Comparison of ENCODE assay signal across 13 cellular contexts in the genomic region with DNA sequence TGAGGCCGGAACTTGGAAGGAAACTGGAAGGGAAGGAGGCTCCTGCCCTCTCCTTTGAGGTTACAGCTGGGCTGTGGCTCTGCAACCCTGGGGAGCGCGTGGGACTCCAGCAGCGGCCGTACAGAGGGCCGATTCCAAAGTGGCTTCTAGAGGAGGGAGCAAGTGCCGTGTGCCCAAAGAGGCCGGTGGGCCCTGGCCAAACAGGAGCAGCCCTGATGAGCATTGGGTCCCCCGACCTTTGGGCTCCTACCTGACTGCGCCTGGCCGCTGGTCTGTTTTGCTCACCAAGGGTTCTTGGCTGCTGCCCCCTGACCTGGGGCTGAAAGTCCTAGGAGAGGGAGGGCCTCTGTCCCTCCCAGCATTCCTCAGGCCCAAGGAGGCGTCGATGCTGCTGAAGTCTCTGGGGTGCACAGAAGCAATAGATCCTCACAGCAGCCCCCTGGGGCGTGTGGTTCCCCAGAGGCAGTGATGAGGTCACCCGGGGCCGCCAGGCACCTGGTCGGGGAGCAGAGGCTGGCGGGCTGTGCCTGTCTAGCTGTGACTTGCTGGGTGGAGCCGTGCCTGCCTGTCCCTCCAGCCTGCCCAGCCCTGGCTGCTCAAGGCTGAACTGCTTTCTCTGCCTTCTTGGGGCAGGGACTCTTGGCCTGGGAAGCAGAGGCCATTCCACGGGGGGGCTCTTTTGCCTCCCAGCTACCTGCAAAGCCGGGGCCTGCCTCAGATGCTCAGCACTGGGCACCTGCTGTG. TPM values are rescaled to one million over a fixed set of nuclear protein-coding genes. Genes with fewer than 3 reads are reported as not detected.
DNase-seq lines count a peak whose midpoint lies in the region; ATAC-seq and TF ChIP-seq lines count a peak whose summit lies in the region.
"Had no signal": no experiment of that assay in that cellular context is flagged by ENCODE, and none has a peak within 500 bp of the region (broad histone marks: within the 10 kb centered on the region; RNA-seq: fewer than 3 reads in every experiment).

No MANE protein-coding gene starts in this region.

- ATAC-seq in HG03108 (IDR thresholded peaks at IDR 0.05; ENCODE audit: unreplicated experiment) (peak; percentile 24), psoas muscle (peak in 3 of 4 donors; percentile 11 to 32 (median 23)), left colon (no peak)
- no peak for ATAC-seq in activated naive CD8-positive, alpha-beta T cell treated with anti-CD3 and anti-CD28 coated beads, Interleukin-2, amount 50 U/mL, for 24 hours
- ATAC-seq: A549, left lung had no signal

- H3K9me3 ChIP-seq in psoas muscle = no peaks in the 10 kb centered on the region
- H3K9me3 ChIP-seq: A549, left lung, tibial artery had no signal

- no peak for DNase-seq in T-helper 2 cell treated with Interferon-gamma antibody and Interleukin-4, amounts not matched to agents 5 μg/mL and 100 μg/mL, for 36 hours (ENCODE audit: low spot score)
- DNase-seq in T-helper 2 cell = no peak
- DNase-seq in activated naive CD8-positive, alpha-beta T cell treated with anti-CD3 and anti-CD28 coated beads, Interleukin-2, amount 50 U/mL, for 24 hours = peak; percentile 54
- DNase-seq in psoas muscle = peak; percentile 11 to 69
- no peak for DNase-seq in mesendoderm
- DNase-seq in NCI-H1930 (lab: John Stamatoyannopoulos, UW) = no peak
- no peak for DNase-seq in left colon
- DNase-seq: activated effector memory CD4-positive, alpha-beta T cell treated with Interleukin-2 at 50 U/mL for 16 hours; stimulated activated CD4-positive, alpha-beta T cell treated with anti-CD3 and anti-CD28 coated beads, Interleukin-15, amount 100 ng/mL, for 24 hours; tibial artery had no signal

- no peak overlapping the region for H3K23ac ChIP-seq in mesendoderm (ENCODE audit: low read length)

- H3K4me3 ChIP-seq in psoas muscle (peak overlapping the region; percentile 77), mesendoderm (ENCODE audit: low read length) (no peak overlapping the region)
- H3K4me3 ChIP-seq: A549, left lung, tibial artery had no signal

- H2AK5ac ChIP-seq in mesendoderm (ENCODE audit: low read length) = no peak overlapping the region

- H3K4me1 ChIP-seq in psoas muscle (peaks cover 89% of the 10 kb centered on the region), mesendoderm (ENCODE audit: control insufficient read depth, low read depth, low read length) (no peaks in the 10 kb centered on the region)
- H3K4me1 ChIP-seq: A549 had no signal

- H2BK120ac ChIP-seq in mesendoderm (ENCODE audit: low read depth, low read length) = no peak overlapping the region

- H3K27ac Mint-ChIP-seq in T-helper 2 cell treated with Interferon-gamma antibody and Interleukin-4, amounts not matched to agents 5 μg/mL and 100 μg/mL, for 36 hours = peak overlapping the region; percentile 71
- peak overlapping the region; percentile 94 for H3K27ac Mint-ChIP-seq in activated naive CD8-positive, alpha-beta T cell treated with anti-CD3 and anti-CD28 coated beads, Interleukin-2, amount 50 U/mL, for 24 hours

- intact Hi-C loops in psoas muscle (cut with DNase I) (no loop called here), left colon (cut with DNase I, micrococcal nuclease) (no loop called here)

- peak overlapping the region; percentile 15 for H3K4me3 Mint-ChIP-seq in T-helper 2 cell treated with Interferon-gamma antibody and Interleukin-4, amounts not matched to agents 5 μg/mL and 100 μg/mL, for 36 hours
- H3K4me3 Mint-ChIP-seq in activated naive CD8-positive, alpha-beta T cell treated with anti-CD3 and anti-CD28 coated beads, Interleukin-2, amount 50 U/mL, for 24 hours = peak overlapping the region; percentile 26

- no peak for TF ChIP-seq CTCF in psoas muscle (IDR thresholded peaks at IDR 0.05)

- peaks cover 18% of the 10 kb centered on the region for H3K79me1 ChIP-seq in mesendoderm (ENCODE audit: low read length)

- no peak overlapping the region for H3K4ac ChIP-seq in mesendoderm (ENCODE audit: low read depth, low read length)

- no peaks in the 10 kb centered on the region for H3K9me3 Mint-ChIP-seq in T-helper 2 cell treated with Interferon-gamma antibody and Interleukin-4, amounts not matched to agents 5 μg/mL and 100 μg/mL, for 36 hours
- H3K9me3 Mint-ChIP-seq in activated naive CD8-positive, alpha-beta T cell treated with anti-CD3 and anti-CD28 coated beads, Interleukin-2, amount 50 U/mL, for 24 hours = no peaks in the 10 kb centered on the region

- no peak overlapping the region for H3K56ac ChIP-seq in mesendoderm (ENCODE audit: low read length)

- no peak overlapping the region for H2BK15ac ChIP-seq in mesendoderm (replicated peaks; ENCODE audit: low read depth)

- H3K79me2 ChIP-seq in mesendoderm (ENCODE audit: control insufficient read depth, insufficient read depth, low read length) = peaks cover 17% of the 10 kb centered on the region

- H4K5ac ChIP-seq in mesendoderm (ENCODE audit: low read length) = no peak overlapping the region

- 37 to 71% (median 44%) methylated on average over 21 of the region's 21 CpGs for WGBS in psoas muscle, 3 donors
- WGBS in mesendoderm (ENCODE audit: extremely low coverage, insufficient coverage, low lambda C conversion rate) = no CpG with 5 or more reads among the region's 21 CpGs

- H3K9ac ChIP-seq in mesendoderm (ENCODE audit: low read length) = no peak overlapping the region

- no peak overlapping the region for H3K18ac ChIP-seq in mesendoderm (ENCODE audit: low read length)

- H3K27me3 Mint-ChIP-seq in T-helper 2 cell treated with Interferon-gamma antibody and Interleukin-4, amounts not matched to agents 5 μg/mL and 100 μg/mL, for 36 hours (ENCODE audit: low read depth) = no peaks in the 10 kb centered on the region
- no peaks in the 10 kb centered on the region for H3K27me3 Mint-ChIP-seq in activated naive CD8-positive, alpha-beta T cell treated with anti-CD3 and anti-CD28 coated beads, Interleukin-2, amount 50 U/mL, for 24 hours

- peaks cover 49% of the 10 kb centered on the region for H3K4me1 Mint-ChIP-seq in T-helper 2 cell treated with Interferon-gamma antibody and Interleukin-4, amounts not matched to agents 5 μg/mL and 100 μg/mL, for 36 hours (ENCODE audit: low read depth)
- H3K4me1 Mint-ChIP-seq in activated naive CD8-positive, alpha-beta T cell treated with anti-CD3 and anti-CD28 coated beads, Interleukin-2, amount 50 U/mL, for 24 hours = peaks cover 77% of the 10 kb centered on the region

- H3K36me3 ChIP-seq in psoas muscle (ENCODE audit: insufficient read depth in 1 of 2, low read depth in 1 of 2) (peaks cover 4 to 65% of the 10 kb centered on the region in 2 donors), mesendoderm (ENCODE audit: control insufficient read depth, insufficient read depth, low read length) (peaks cover 14% of the 10 kb centered on the region)

- H3K27ac ChIP-seq in psoas muscle (peak overlapping the region; percentile 92), mesendoderm (ENCODE audit: low read depth, low read length) (no peak overlapping the region)
- H3K27ac ChIP-seq: A549, left lung had no signal

- H4K8ac ChIP-seq in mesendoderm (ENCODE audit: low read depth, low read length) = no peak overlapping the region

- peaks cover 72% of the 10 kb centered on the region for H3K36me3 Mint-ChIP-seq in T-helper 2 cell treated with Interferon-gamma antibody and Interleukin-4, amounts not matched to agents 5 μg/mL and 100 μg/mL, for 36 hours (ENCODE audit: low read depth)
- H3K36me3 Mint-ChIP-seq in activated naive CD8-positive, alpha-beta T cell treated with anti-CD3 and anti-CD28 coated beads, Interleukin-2, amount 50 U/mL, for 24 hours (ENCODE audit: low read depth) = peaks cover 70% of the 10 kb centered on the region

- no peak overlapping the region for H3K4me2 ChIP-seq in mesendoderm (ENCODE audit: low read length)
- H3K4me2 ChIP-seq: A549 had no signal

- H3K27me3 ChIP-seq in psoas muscle (ENCODE audit: insufficient read depth in 3 of 3, low read length in 2 of 3) = no peaks in the 10 kb centered on the region
- H3K27me3 ChIP-seq in mesendoderm (ENCODE audit: insufficient read depth, low read length, poor library complexity) = no peaks in the 10 kb centered on the region
- H3K27me3 ChIP-seq: left lung, tibial artery had no signal

- H2BK5ac ChIP-seq in mesendoderm (ENCODE audit: low read length) = no peak overlapping the region

RNA-seq across cellular contexts. Expression of gene RBM38, which starts 9.8 kb away (rescaled TPM):
- total RNA-seq in psoas muscle (100 to 1,000 TPM in 2 of 4 donors, 10 to 100 TPM in 2; 73.2 to 202 (median 93.0) TPM), left colon (10 to 100 TPM; 26.9 to 44.8 TPM)
- polyA plus RNA-seq in psoas muscle = 100 to 1,000 TPM; 135 to 308 (median 144) TPM
- 60.0 TPM for polyA plus RNA-seq in mesendoderm (2013, experiment 1 of 2)
- 60.7 TPM for polyA plus RNA-seq in mesendoderm (2013, experiment 2 of 2)

RNA-seq across cellular contexts. Expression of gene RAE1, which starts 49.9 kb away (rescaled TPM):
- total RNA-seq in psoas muscle (10 to 100 TPM in 3 of 4 donors, 1 to 10 TPM in 1; 9.1 to 17.3 (median 14.4) TPM), left colon (10 to 100 TPM; 16.0 to 17.2 TPM)
- 10 to 100 TPM; 13.9 to 23.6 (median 18.9) TPM for polyA plus RNA-seq in psoas muscle
- polyA plus RNA-seq in mesendoderm (2013, experiment 1 of 2) = 23.1 TPM
- 22.9 TPM for polyA plus RNA-seq in mesendoderm (2013, experiment 2 of 2)

Comparison
In these comparisons a context has a peak if more than half of its experiments do, and no peak if none do; other contexts are left out.
1. DNase-seq: peak in activated naive CD8-positive, alpha-beta T cell treated with anti-CD3 and anti-CD28 coated beads, Interleukin-2, amount 50 U/mL, for 24 hours (single experiment) and psoas muscle (2 of 2); none in T-helper 2 cell treated with Interferon-gamma antibody and Interleukin-4, amounts not matched to agents 5 μg/mL and 100 μg/mL, for 36 hours (single experiment), T-helper 2 cell (0 of 5), mesendoderm (single experiment), NCI-H1930 (0 of 2) and left colon (0 of 2).
2. ATAC-seq: peak in HG03108 (single experiment) and psoas muscle (3 of 4); none in activated naive CD8-positive, alpha-beta T cell treated with anti-CD3 and anti-CD28 coated beads, Interleukin-2, amount 50 U/mL, for 24 hours (single experiment) and left colon (single experiment).